10 cellular contexts compared by ENCODE assay signal in genomic region chr14:35159742-35160409, GRCh38. TPM values are rescaled to one million over a fixed set of nuclear protein-coding genes. Genes with fewer than 3 reads are reported as not detected.
DNase-seq lines count a peak whose midpoint lies in the region; ATAC-seq, FAIRE-seq and TF ChIP-seq lines count a peak whose summit lies in the region.
"Had no signal": no experiment of that assay in that cellular context is flagged by ENCODE, and none has a peak within 500 bp of the region (broad histone marks: within the 10 kb centered on the region; RNA-seq: fewer than 3 reads in every experiment).

No MANE protein-coding gene starts in this region.

- H3K9ac ChIP-seq in K562 (ENCODE audit: insufficient read depth in 1 of 2, low read depth in 2 of 2, low read length in 2 of 2): no peak overlapping the region

- peak; percentile 46 for DNase-seq in BJ (ENCODE audit: low read depth)
- DNase-seq in K562 (ENCODE audit: extremely low read depth in 1 of 4, low spot score in 3 of 4): peak in 2 of 4 experiments; percentile 14 to 16
- DNase-seq in lower lobe of right lung: no peak
- DNase-seq in C1 segment of cervical spinal cord (lab: John Stamatoyannopoulos, UW): no peak
- no peak for DNase-seq in posterior cingulate gyrus
- DNase-seq: SHP77 had no signal

- H3K27me3 ChIP-seq in BJ (ENCODE audit: control insufficient read depth, insufficient read depth, low read length) (no peaks in the 10 kb centered on the region), K562 (ENCODE audit: control insufficient read depth in 2 of 2, insufficient read depth in 2 of 2, low read length in 2 of 2) (no peaks in the 10 kb centered on the region), lower lobe of right lung (ENCODE audit: low read depth) (no peaks in the 10 kb centered on the region)

- TF ChIP-seq EP300 in K562 (IDR thresholded peaks at IDR 0.05; ENCODE audit: low read length): no peak

- H3K4me2 ChIP-seq in K562 (ENCODE audit: insufficient read depth, low read length): no peak overlapping the region

- H3K36me3 ChIP-seq in BJ (ENCODE audit: control insufficient read depth, insufficient read depth, low read length) (no peaks in the 10 kb centered on the region), K562 (ENCODE audit: control insufficient read depth, insufficient read depth, low read length) (peaks cover 11% of the 10 kb centered on the region; the same call in 2 of the 3 replicates), lower lobe of right lung (peaks cover 5% of the 10 kb centered on the region)

- H3K9me3 ChIP-seq in K562 (replicated peaks; ENCODE audit: control insufficient read depth, insufficient read depth, low read depth, low read length): no peaks in the 10 kb centered on the region
- H3K9me3 ChIP-seq in lower lobe of right lung: no peaks in the 10 kb centered on the region

- H3K27ac ChIP-seq in K562 (ENCODE audit: extremely low read depth, low read depth, low read length): peak overlapping the region; percentile 8; the same call in 1 of the 3 replicates
- H3K27ac ChIP-seq in lower lobe of right lung: peak overlapping the region; percentile 7

- BruUV-seq in K562 (replicated peaks; lab: Mats Ljungman, UMichigan): no TSS peak

- WGBS in K562 (ENCODE audit: insufficient coverage, low coverage, missing lambda C conversion rate): 23% methylated on average over 6 of the region's 6 CpGs

- POLR2A ChIA-PET in BJ (lab: Charles Lee) (no interaction called here), K562 (lab: Yijun Ruan, JAX) (no interaction called here)

- TF ChIP-seq RAD21 in K562 (CRISPR knock-in tag; conservative IDR thresholded peaks at IDR 0.05 in 1 of 2, IDR thresholded peaks at IDR 0.05 in 1 of 2): no peak

- H3K4me3 ChIP-seq in BJ (ENCODE audit: low read depth, low read length) (no peak overlapping the region), K562 (no peak overlapping the region), lower lobe of right lung (no peak overlapping the region)

- CTCF ChIA-PET in BJ (lab: Yijun Ruan, JAX): interaction anchor here (1.8 kb wide), 1 partner anchor 14 kb away, joined by 4 read pairs; no protein-coding TSS in a partner anchor
- CTCF ChIA-PET in K562 (lab: Yijun Ruan, JAX; ENCODE audit: low intra/inter-chr PET ratio): no interaction called here

- ATAC-seq in HG02852 (IDR thresholded peaks at IDR 0.05; ENCODE audit: unreplicated experiment) (peak; percentile 46), K562 (peak; percentile 45), lower lobe of right lung (peak in 1 of 2 donors; percentile 90), GM18517 (IDR thresholded peaks at IDR 0.05; ENCODE audit: unreplicated experiment) (no peak), HG03108 (IDR thresholded peaks at IDR 0.05; ENCODE audit: unreplicated experiment) (no peak)

- no peak for TF ChIP-seq POLR2A in K562 (conservative IDR thresholded peaks at IDR 0.05)

- in situ Hi-C loops in K562 (cut with MboI): no loop called here

- H3K9me1 ChIP-seq in K562 (ENCODE audit: control insufficient read depth, insufficient read depth, low read length): no peaks in the 10 kb centered on the region

- H4K20me1 ChIP-seq in K562 (replicated peaks; ENCODE audit: control insufficient read depth, insufficient read depth, low read length): no peaks in the 10 kb centered on the region

- no peaks in the 10 kb centered on the region for H3K79me2 ChIP-seq in K562 (ENCODE audit: control insufficient read depth, insufficient read depth, low read length)

- no peak for FAIRE-seq in K562 (lab: Jason Lieb, UNC)
- FAIRE-seq: GM12892 had no signal

- no peak overlapping the region for H2AFZ ChIP-seq in K562 (ENCODE audit: low read depth, low read length)

- H3K4me1 ChIP-seq in K562 (replicated peaks in 1 of 2; ENCODE audit: control insufficient read depth in 2 of 2, insufficient read depth in 2 of 2, low read length in 2 of 2) (peaks cover 0 to 6% of the 10 kb centered on the region in 2 experiments; a peak in 1 of 5 replicates), lower lobe of right lung (peaks cover 29% of the 10 kb centered on the region)

- TF ChIP-seq CTCF in BJ (IDR thresholded peaks at IDR 0.05; ENCODE audit: insufficient read depth, low read depth, low read length) (no peak), K562 (IDR thresholded peaks at IDR 0.05 in 2 of 3, conservative IDR thresholded peaks at IDR 0.05 in 1 of 3; ENCODE audit: insufficient read depth in 2 of 3, low read depth in 1 of 3, low read length in 3 of 3) (no peak), lower lobe of right lung (IDR thresholded peaks at IDR 0.05) (no peak)

- intact Hi-C loops in K562 (cut with micrococcal nuclease) (no loop called here), lower lobe of right lung (cut with DNase I) (no loop called here), posterior cingulate gyrus (cut with DNase I) (no loop called here)

TF ChIP-seq in K562, 482 proteins besides CTCF, POLR2A, EP300 and RAD21 (continues in another document):
- peak; percentile 33; the same call in 1 of the 2 replicates for TF ChIP-seq PKNOX1 (IDR thresholded peaks at IDR 0.05)
- TF ChIP-seq MEIS2 (IDR thresholded peaks at IDR 0.05; ENCODE audit: partially characterized antibody): peak; percentile 42
- no peak for TF ChIP-seq BRF1 (IDR thresholded peaks at IDR 0.05; ENCODE audit: borderline replicate concordance, extremely low read depth, insufficient read length)
- no peak for TF ChIP-seq ZNF165 (CRISPR knock-in tag; IDR thresholded peaks at IDR 0.05; ENCODE audit: borderline replicate concordance)
- no peak for TF ChIP-seq HDAC6 (IDR thresholded peaks at IDR 0.05; ENCODE audit: low read depth, low read length)
- peak; percentile 27; the same call in 1 of the 2 replicates for TF ChIP-seq ATF7 (IDR thresholded peaks at IDR 0.05)
- no peak for TF ChIP-seq THAP7 (CRISPR knock-in tag; IDR thresholded peaks at IDR 0.05)

RNA-seq across cellular contexts. Expression of gene PRORP, which starts 37.5 kb away (rescaled TPM):
- polyA plus RNA-seq in BJ (2011; rRNA removed) (29.3 and 33.4 TPM in 2 replicates), K562 (2011; rRNA removed) (31.1 and 40.2 TPM in 2 replicates), K562 (2014; fragmentation: Illumina TruSeq; extraction: Trizol) (31.0 and 45.9 TPM in 2 replicates), K562 (2014; fragmentation: Nextera tagmentation; extraction: Ambion mirVana) (10 to 100 TPM; 36.5 to 48.7 TPM), K562 (2014; rRNA removed) (24.6 and 28.1 TPM in 2 replicates)
- polyA minus RNA-seq in BJ (2011; rRNA and poly(A)+ RNA removed): 14.9 and 20.2 TPM in 2 replicates
- 29.5 and 45.8 TPM in 2 replicates for total RNA-seq in K562 (2011; cell fraction: chromatin; rRNA removed; ENCODE audit: low replicate concordance)
- 17.3 and 18.7 TPM in 2 replicates for total RNA-seq in K562 (2011; cell fraction: nucleolus; rRNA removed)
- 23.2 and 27.3 TPM in 2 replicates for total RNA-seq in K562 (2011; cell fraction: nucleoplasm; rRNA removed)
- total RNA-seq in K562 (2014; rRNA removed) (21.9 and 23.1 TPM in 2 replicates), K562 (2014; rRNA removed; fragmentation: Illumina TruSeq; extraction: Trizol) (34.7 and 42.1 TPM in 2 replicates), K562 (2015; rRNA removed; fragmentation: Illumina TruSeq; extraction: Trizol) (36.2 and 37.0 TPM in 2 replicates), K562 (2021) (28.9 and 29.5 TPM in 2 replicates), lower lobe of right lung (22.4 TPM)
- 18.8 and 20.3 TPM in 2 replicates for polyA plus RNA-seq in K562 (2011; cell fraction: cytosol; rRNA removed)
- 23.2 and 23.8 TPM in 2 replicates for polyA plus RNA-seq in K562 (2011; cell fraction: nucleus; rRNA removed)
- 20.6 and 27.6 TPM in 2 replicates for polyA plus RNA-seq in K562 (2012)
- 50.1 and 52.3 TPM in 2 replicates for polyA minus RNA-seq in K562 (2011; rRNA and poly(A)+ RNA removed)
- 13.4 and 15.4 TPM in 2 replicates for polyA minus RNA-seq in K562 (2011; cell fraction: cytosol; rRNA and poly(A)+ RNA removed)
- polyA minus RNA-seq in K562 (2011; cell fraction: nucleus; rRNA and poly(A)+ RNA removed): 14.8 and 25.3 TPM in 2 replicates

RNA-seq across cellular contexts. Expression of gene PPP2R3C, which starts 38.1 kb away (rescaled TPM):
- polyA plus RNA-seq in BJ (2011; rRNA removed) (11.3 and 23.2 TPM in 2 replicates), K562 (2011; rRNA removed) (16.1 and 22.7 TPM in 2 replicates), K562 (2014; fragmentation: Illumina TruSeq; extraction: Trizol) (17.4 and 17.9 TPM in 2 replicates), K562 (2014; fragmentation: Nextera tagmentation; extraction: Ambion mirVana) (10 to 100 TPM; 41.9 to 43.3 TPM), K562 (2014; rRNA removed) (14.7 and 17.2 TPM in 2 replicates)
- polyA minus RNA-seq in BJ (2011; rRNA and poly(A)+ RNA removed): 4.6 and 6.6 TPM in 2 replicates
- total RNA-seq in K562 (2011; cell fraction: chromatin; rRNA removed; ENCODE audit: low replicate concordance): 14.8 and 29.4 TPM in 2 replicates
- total RNA-seq in K562 (2011; cell fraction: nucleolus; rRNA removed): 11.2 and 11.7 TPM in 2 replicates
- 18.0 and 26.2 TPM in 2 replicates for total RNA-seq in K562 (2011; cell fraction: nucleoplasm; rRNA removed)
- total RNA-seq in K562 (2014; rRNA removed) (22.7 and 28.9 TPM in 2 replicates), K562 (2014; rRNA removed; fragmentation: Illumina TruSeq; extraction: Trizol) (24.0 and 24.7 TPM in 2 replicates), K562 (2015; rRNA removed; fragmentation: Illumina TruSeq; extraction: Trizol) (17.9 and 21.3 TPM in 2 replicates), K562 (2021) (15.3 and 18.0 TPM in 2 replicates), lower lobe of right lung (41.4 TPM)
- polyA plus RNA-seq in K562 (2011; cell fraction: cytosol; rRNA removed): 3.3 and 4.4 TPM in 2 replicates
- 7.9 and 13.4 TPM in 2 replicates for polyA plus RNA-seq in K562 (2011; cell fraction: nucleus; rRNA removed)
- 22.4 and 29.6 TPM in 2 replicates for polyA plus RNA-seq in K562 (2012)
- 13.0 and 13.7 TPM in 2 replicates for polyA minus RNA-seq in K562 (2011; rRNA and poly(A)+ RNA removed)
- 4.6 and 5.6 TPM in 2 replicates for polyA minus RNA-seq in K562 (2011; cell fraction: cytosol; rRNA and poly(A)+ RNA removed)
- polyA minus RNA-seq in K562 (2011; cell fraction: nucleus; rRNA and poly(A)+ RNA removed): 4.7 and 6.2 TPM in 2 replicates

Comparison
In these comparisons a context has a peak if more than half of its experiments do, and no peak if none do; other contexts are left out.
1. ATAC-seq: peak in HG02852 (single experiment) and K562 (single experiment); none in GM18517 (single experiment) and HG03108 (single experiment).